In genomic region chr2:174341995-174342571, GRCh38 we compare ENCODE assay signal across 8 cellular contexts. TPM values are rescaled to one million over a fixed set of nuclear protein-coding genes. Genes with fewer than 3 reads are reported as not detected.
A peak's percentile ranks its signal among the peaks of the same experiment; 100 is the strongest.
DNase-seq lines count a peak whose midpoint lies in the region; FAIRE-seq and TF ChIP-seq lines count a peak whose summit lies in the region.

No MANE protein-coding gene starts in this region.

- H3K4me3 ChIP-seq in PC-9 (peak overlapping the region; percentile 31; the same call in 1 of the 2 replicates), fibroblast of lung (replicated peaks in 1 of 4; ENCODE audit: control extremely low read depth in 1 of 4, insufficient read depth in 1 of 4, low read depth in 3 of 4, low read length in 4 of 4) (peak overlapping the region in 2 of 4 experiments; percentile 7 to 30), osteoblast (ENCODE audit: insufficient read depth, low read length) (peak overlapping the region; percentile 57), stomach (peak overlapping the region in 1 of 4 donors; percentile 37)

- POLR2A ChIA-PET in PC-9 (lab: Charles Lee; ENCODE audit: unreplicated experiment) = interaction anchor here (0.6 kb wide), 1 partner anchor 202 kb away, joined by 4 read pairs; no protein-coding TSS in a partner anchor

- H3F3A ChIP-seq in PC-9 (ENCODE audit: insufficient read depth, low read depth) = peaks cover 4% of the 10 kb centered on the region; the same call in 1 of the 2 replicates

- H3K4me2 ChIP-seq in PC-9 (peak overlapping the region; percentile 74), fibroblast of lung (ENCODE audit: extremely low read depth, insufficient read depth, low read length) (peak overlapping the region; percentile 49), osteoblast (ENCODE audit: insufficient read depth, low read length) (peak overlapping the region; percentile 78)

- H3K79me2 ChIP-seq in PC-9 (ENCODE audit: low read depth) (no peaks in the 10 kb centered on the region), fibroblast of lung (ENCODE audit: control insufficient read depth, insufficient read depth, low read length) (no peaks in the 10 kb centered on the region), osteoblast (ENCODE audit: insufficient read depth, low read length) (no peaks in the 10 kb centered on the region)

- H3K27me3 ChIP-seq in PC-9 (ENCODE audit: insufficient read depth, low read depth) (no peaks in the 10 kb centered on the region), fibroblast of lung (ENCODE audit: control insufficient read depth, insufficient read depth, low read length) (peaks cover 72% of the 10 kb centered on the region), osteoblast (ENCODE audit: insufficient read depth, low read length) (peaks cover 80% of the 10 kb centered on the region), stomach (peaks cover 58 to 91% (median 80%) of the 10 kb centered on the region in 3 donors)

- H3K27ac ChIP-seq in PC-9 (no peak overlapping the region), fibroblast of lung (ENCODE audit: insufficient read depth, low read length) (no peak overlapping the region), osteoblast (ENCODE audit: low read depth, low read length) (no peak overlapping the region), stomach (no peak overlapping the region)

- H2AFZ ChIP-seq in PC-9 (peak overlapping the region; percentile 73), fibroblast of lung (ENCODE audit: low read length) (no peak overlapping the region), osteoblast (ENCODE audit: low read length) (peak overlapping the region; percentile 85)

- in situ Hi-C loops in GM13977 (cut with MboI; ENCODE audit: low pct_unique_long_range_greater_than_20kb, low sequenced_read_pairs, unreplicated experiment) = loop anchor here (10.0 to 25.0 kb wide), 2 partner anchors 937 to 1745 kb away; partner anchors contain the start of genes EVX2, HOXD12 and HOXD13

- no peak overlapping the region for H3K9ac ChIP-seq in fibroblast of lung (ENCODE audit: insufficient read depth, low read length)

- DNase-seq in GM13977 (ENCODE audit: low spot score) (peak; percentile 24), PC-9 (no peak), fibroblast of lung (ENCODE audit: low read depth in 2 of 2) (no peak), osteoblast (ENCODE audit: insufficient read length, low spot score, missing footprints) (peak; percentile 90), islet precursor cell (no peak), activated gamma-delta T cell (lab: John Stamatoyannopoulos, UW) (no peak), urothelium cell line (ENCODE audit: low spot score) (no peak), stomach (no peak)

- no peak for TF ChIP-seq EP300 in stomach (IDR thresholded peaks at IDR 0.05)

- TF ChIP-seq POLR2A in stomach (IDR thresholded peaks at IDR 0.05) = no peak

- BruUV-seq in PC-9 (replicated peaks; lab: Mats Ljungman, UMichigan) = no TSS peak

- H3K4me1 ChIP-seq in PC-9 (replicated peaks; ENCODE audit: insufficient read depth) = peaks cover 4% of the 10 kb centered on the region; the same call in 1 of the 2 replicates
- H3K4me1 ChIP-seq in fibroblast of lung (ENCODE audit: control insufficient read depth, extremely low read depth, insufficient read depth, low read length) = no peaks in the 10 kb centered on the region
- peaks cover 12% of the 10 kb centered on the region for H3K4me1 ChIP-seq in osteoblast (ENCODE audit: insufficient read depth, low read length)
- H3K4me1 ChIP-seq in stomach = peaks cover 35 to 66% (median 52%) of the 10 kb centered on the region in 4 donors

- H3K36me3 ChIP-seq in PC-9 (ENCODE audit: low read depth) (no peaks in the 10 kb centered on the region), fibroblast of lung (ENCODE audit: control insufficient read depth, insufficient read depth, low read length) (no peaks in the 10 kb centered on the region), osteoblast (ENCODE audit: insufficient read depth, low read length) (no peaks in the 10 kb centered on the region), stomach (peaks cover 0 to 5% (median 3%) of the 10 kb centered on the region in 4 donors)

- no peak for FAIRE-seq in urothelium cell line (lab: Jason Lieb, UNC)

- no peaks in the 10 kb centered on the region for H4K20me1 ChIP-seq in PC-9 (ENCODE audit: insufficient read depth)
- H4K20me1 ChIP-seq in fibroblast of lung (ENCODE audit: control insufficient read depth, extremely low read depth, insufficient read depth, low read length) = no peaks in the 10 kb centered on the region
- peaks cover 6% of the 10 kb centered on the region for H4K20me1 ChIP-seq in osteoblast (ENCODE audit: insufficient read depth, low read length)

- intact Hi-C loops in PC-9 (cut with micrococcal nuclease; ENCODE audit: unreplicated experiment) = loop anchor here (1.0 to 10.0 kb wide), 11 partner anchors 185 to 1127 kb away; partner anchors contain the start of gene SP3
- intact Hi-C loops in stomach (cut with DNase I; ENCODE audit: low total_unique reads) = loop anchor here (10.0 kb wide), 1 partner anchor 927 kb away; no protein-coding TSS in a partner anchor

- WGBS in stomach, 5 donors = 3 to 11% (median 6%) methylated on average over 17 to 47 of the region's 47 CpGs

- CTCF ChIA-PET in PC-9 (lab: Charles Lee) = interaction anchor here (0.7 to 1.7 kb wide), 9 partner anchors 17 to 1861 kb away, joined by 3 to 25 read pairs (median 4); no protein-coding TSS in a partner anchor

- H3K9me3 ChIP-seq in PC-9 (ENCODE audit: insufficient read depth, low read depth) = no peaks in the 10 kb centered on the region
- H3K9me3 ChIP-seq in fibroblast of lung (ENCODE audit: control insufficient read depth, insufficient read depth, low read depth, low read length) = no peaks in the 10 kb centered on the region
- H3K9me3 ChIP-seq in osteoblast (ENCODE audit: low read depth, low read length) = no peaks in the 10 kb centered on the region
- peaks cover 0 to 6% (median 2%) of the 10 kb centered on the region in 4 donors for H3K9me3 ChIP-seq in stomach

- TF ChIP-seq CTCF in GM13977 (IDR thresholded peaks at IDR 0.05; ENCODE audit: extremely low read depth, insufficient read depth, missing control alignments) = no peak
- no peak for TF ChIP-seq CTCF in PC-9 (conservative IDR thresholded peaks at IDR 0.05)
- no peak for TF ChIP-seq CTCF in fibroblast of lung (conservative IDR thresholded peaks at IDR 0.05 in 1 of 2, IDR thresholded peaks at IDR 0.05 in 1 of 2; ENCODE audit: low read depth in 1 of 2, low read length in 2 of 2)
- no peak for TF ChIP-seq CTCF in osteoblast (IDR thresholded peaks at IDR 0.05; ENCODE audit: extremely low read depth, low read depth, low read length)
- TF ChIP-seq CTCF in stomach (IDR thresholded peaks at IDR 0.05) = no peak

- H3K9me2 ChIP-seq in PC-9 (ENCODE audit: insufficient read depth) = no peaks in the 10 kb centered on the region

RNA-seq across cellular contexts. Expression of gene SP9, which starts 7.3 kb away (rescaled TPM):
- total RNA-seq in PC-9 (2021) (not detected in 2 replicates), fibroblast of lung (not detected in 2 replicates), osteoblast (not detected in 2 replicates), stomach (not detected)
- polyA plus RNA-seq in fibroblast of lung (not detected in 2 replicates), stomach (not detected)
- polyA plus RNA-seq in fibroblast of lung (2012) = not detected in 2 replicates
- polyA minus RNA-seq in fibroblast of lung (ENCODE audit: low replicate concordance) = not detected in 2 replicates

RNA-seq across cellular contexts. Expression of gene SCRN3, which starts 53.4 kb away (rescaled TPM):
- total RNA-seq in PC-9 (2021) (26.9 and 28.7 TPM in 2 replicates), fibroblast of lung (33.4 and 39.1 TPM in 2 replicates), osteoblast (29.7 and 33.0 TPM in 2 replicates), stomach (10 to 100 TPM in 3 of 5 donors, 1 to 10 TPM in 2; 4.3 to 39.7 (median 20.3) TPM)
- polyA plus RNA-seq in fibroblast of lung (24.5 and 29.2 TPM in 2 replicates), stomach (10 to 100 TPM in 2 of 3 donors, 1 to 10 TPM in 1; 9.9 to 15.8 (median 13.2) TPM)
- polyA plus RNA-seq in fibroblast of lung (2012) = 21.8 and 26.5 TPM in 2 replicates
- polyA minus RNA-seq in fibroblast of lung (ENCODE audit: low replicate concordance) = 0.35 and 1.3 TPM in 2 replicates

Comparison
In these comparisons a context has a peak if more than half of its experiments do, and no peak if none do; other contexts are left out.
1. DNase-seq: peak in GM13977 (single experiment) and osteoblast (single experiment); none in PC-9 (0 of 2), fibroblast of lung (0 of 2), islet precursor cell (single experiment), activated gamma-delta T cell (single experiment), urothelium cell line (single experiment) and stomach (single experiment).
2. Peak in every context shown above with its lines, with median percentiles within 50 percentile points of each other: H3K4me2 ChIP-seq.